Comparison of ENCODE assay signal across 10 cellular contexts in the genomic region with DNA sequence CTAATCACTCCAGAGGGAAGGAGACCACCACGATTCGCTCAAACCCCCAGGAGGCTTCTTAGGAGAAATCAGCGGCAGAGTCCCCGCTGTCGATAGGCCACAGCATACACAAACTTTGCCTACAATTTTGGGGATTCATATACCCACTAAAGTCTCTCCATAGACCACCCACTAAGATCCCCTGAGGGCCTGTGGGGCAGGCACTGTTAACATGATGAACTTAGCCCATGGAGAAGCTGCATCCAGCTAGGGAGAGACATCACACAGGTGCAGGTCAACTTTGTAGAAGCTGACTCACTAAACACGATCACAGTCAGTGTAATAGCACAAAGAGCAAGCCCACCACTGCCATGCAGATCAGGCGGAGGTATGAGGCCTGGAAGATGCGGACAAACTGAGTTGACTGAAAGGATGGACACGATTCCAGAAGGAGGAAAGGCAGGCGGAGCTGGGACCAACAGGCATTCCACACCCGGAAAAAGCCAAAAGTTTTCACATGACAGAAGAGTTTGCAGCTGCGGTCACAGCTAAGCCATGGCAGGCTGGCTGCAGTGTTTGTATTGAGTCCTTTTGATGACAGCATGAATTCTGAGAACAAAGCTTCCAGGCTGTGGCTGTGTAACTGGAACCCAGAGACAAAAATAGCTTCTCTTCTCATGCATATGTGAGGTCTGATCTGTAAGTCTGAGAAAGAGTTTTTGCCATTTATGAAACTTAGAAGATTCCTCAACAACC.
DNase-seq lines count a peak whose midpoint lies in the region; ATAC-seq and TF ChIP-seq lines count a peak whose summit lies in the region.
"Had no signal": no experiment of that assay in that cellular context is flagged by ENCODE, and none has a peak within 500 bp of the region (broad histone marks: within the 10 kb centered on the region; RNA-seq: fewer than 3 reads in every experiment).

No MANE protein-coding gene starts in this region.

- in situ Hi-C loops in KBM-7 (cut with MboI; ENCODE audit: low pct_unique_long_range_greater_than_20kb, low sequenced_read_pairs), result no loop called here
- in situ Hi-C loops in brain microvascular endothelial cell (cut with HindIII; ENCODE audit: low pct_ligation_motif_present, low sequenced_read_pairs), result no loop called here

- H3K27ac ChIP-seq in brain microvascular endothelial cell, result peak overlapping the region; percentile 76
- no peak overlapping the region for H3K27ac ChIP-seq in foreskin keratinocyte

- H3K4me3 ChIP-seq in brain microvascular endothelial cell (ENCODE audit: low read depth, low read length) (no peak overlapping the region), skeletal muscle cell (ENCODE audit: low read depth, low read length) (no peak overlapping the region)

- ATAC-seq in HG03097 (IDR thresholded peaks at IDR 0.05; ENCODE audit: low FRiP score, unreplicated experiment) (no peak), foreskin keratinocyte (no peak)
- ATAC-seq: stimulated activated naive B cell treated with anti-CD40 and anti-IgM and Interleukin-4, amounts not matched to agents 10 μg/mL and 1 μg/mL and 100 μg/mL, for 72 hours had no signal

- DNase-seq in KBM-7 (peak; percentile 67), brain microvascular endothelial cell (peak; percentile 91), hepatic stellate cell (ENCODE audit: low spot score) (peak; percentile 71), skeletal muscle cell (ENCODE audit: low read depth) (peak; percentile 76), NAMALWA (ENCODE audit: low spot score) (no peak), foreskin keratinocyte (no peak), NCI-H2171 (lab: John Stamatoyannopoulos, UW) (no peak)
- DNase-seq: naive B cell; stimulated activated naive B cell treated with anti-CD40 and anti-IgM and Interleukin-4, amounts not matched to agents 10 μg/mL and 1 μg/mL and 100 μg/mL, for 72 hours had no signal

- H3K27me3 ChIP-seq in brain microvascular endothelial cell (replicated peaks) (no peaks in the 10 kb centered on the region), foreskin keratinocyte (no peaks in the 10 kb centered on the region)

- H3K4me1 ChIP-seq in foreskin keratinocyte, result no peaks in the 10 kb centered on the region

- no peaks in the 10 kb centered on the region for H3K36me3 ChIP-seq in brain microvascular endothelial cell (replicated peaks)

- TF ChIP-seq CTCF in brain microvascular endothelial cell (IDR thresholded peaks at IDR 0.05; ENCODE audit: low read depth, low read length, missing control alignments) (no peak), foreskin keratinocyte (conservative IDR thresholded peaks at IDR 0.05) (no peak)

Comparison
In these comparisons a context has a peak if more than half of its experiments do, and no peak if none do; other contexts are left out.
1. DNase-seq: peak in KBM-7 (single experiment), brain microvascular endothelial cell (single experiment), hepatic stellate cell (single experiment) and skeletal muscle cell (single experiment); none in NAMALWA (single experiment), foreskin keratinocyte (0 of 2) and NCI-H2171 (single experiment).